1 cellular context compared by ENCODE assay signal in genomic region chr18:158128-159036, GRCh38.
TF ChIP-seq lines count a peak whose summit lies in the region.

Gene USP14, plus strand, starts transcription at chr18:158557. Its CDS starts 142 bp downstream, at chr18:158699.

TF ChIP-seq in K562, 482 proteins besides CTCF, POLR2A, EP300 and RAD21 (continued from another document and continues in another):
- TF ChIP-seq ZNF639 (CRISPR knock-in tag; conservative IDR thresholded peaks at IDR 0.05 in 1 of 2, IDR thresholded peaks at IDR 0.05 in 1 of 2): peak in 1 of 2 experiments; percentile 94; a peak in 3 of 4 replicates
- peak; percentile 73; the same call in 1 of the 2 replicates for TF ChIP-seq ZBTB2 (IDR thresholded peaks at IDR 0.05)
- peak; percentile 94 for TF ChIP-seq CTBP1 (IDR thresholded peaks at IDR 0.05; ENCODE audit: borderline replicate concordance)
- peak; percentile 68 for TF ChIP-seq NUFIP1 (IDR thresholded peaks at IDR 0.05; ENCODE audit: partially characterized antibody)
- peak; percentile 72 for TF ChIP-seq TBP (optimal IDR thresholded peaks at IDR 0.05; ENCODE audit: low read depth, low read length)
- TF ChIP-seq HOXB6 (CRISPR knock-in tag; IDR thresholded peaks at IDR 0.05; ENCODE audit: borderline replicate concordance): no peak
- no peak for TF ChIP-seq ETV6 (IDR thresholded peaks at IDR 0.05; ENCODE audit: borderline replicate concordance in 1 of 2, low read depth in 2 of 2, low read length in 1 of 2)
- TF ChIP-seq ETV6 (CRISPR knock-in tag; IDR thresholded peaks at IDR 0.05; ENCODE audit: borderline replicate concordance): peak; percentile 94
- no peak for TF ChIP-seq CEBPZ (IDR thresholded peaks at IDR 0.05; ENCODE audit: borderline replicate concordance, low read depth, low read length)
- peak; percentile 43; the same call in 1 of the 2 replicates for TF ChIP-seq THAP12 (CRISPR knock-in tag; IDR thresholded peaks at IDR 0.05)
- TF ChIP-seq EGR1 (conservative IDR thresholded peaks at IDR 0.05): no peak
- TF ChIP-seq PATZ1 (CRISPR knock-in tag; IDR thresholded peaks at IDR 0.05; ENCODE audit: borderline replicate concordance): no peak
- no peak for TF ChIP-seq NCOA1 (IDR thresholded peaks at IDR 0.05; ENCODE audit: low read depth)
- TF ChIP-seq MTF1 (CRISPR knock-in tag; IDR thresholded peaks at IDR 0.05; ENCODE audit: borderline replicate concordance): no peak
- no peak for TF ChIP-seq KLF16 (IDR thresholded peaks at IDR 0.05)
- TF ChIP-seq PHTF2 (CRISPR knock-in tag; IDR thresholded peaks at IDR 0.05): no peak
- TF ChIP-seq POLR2B (IDR thresholded peaks at IDR 0.05; ENCODE audit: low read depth, partially characterized antibody): peak; percentile 24
- TF ChIP-seq CBX8 (IDR thresholded peaks at IDR 0.05; ENCODE audit: borderline replicate concordance, extremely low read depth, low read depth, low read length, poor library complexity, severe bottlenecking): no peak
- TF ChIP-seq MCM2 (IDR thresholded peaks at IDR 0.05; ENCODE audit: low read depth): no peak
- TF ChIP-seq ZNF586 (CRISPR knock-in tag; conservative IDR thresholded peaks at IDR 0.05): no peak
- TF ChIP-seq SRSF7 (optimal IDR thresholded peaks at IDR 0.05; ENCODE audit: low read depth, low read length): no peak
- peak; percentile 89 for TF ChIP-seq SP1 (CRISPR knock-in tag; IDR thresholded peaks at IDR 0.05)
- peak; percentile 39; the same call in 1 of the 2 replicates for TF ChIP-seq ILF3 (IDR thresholded peaks at IDR 0.05; ENCODE audit: borderline replicate concordance)
- TF ChIP-seq MGA (IDR thresholded peaks at IDR 0.05): peak; percentile 100
- TF ChIP-seq MAZ (CRISPR knock-in tag; conservative IDR thresholded peaks at IDR 0.05 in 1 of 2, IDR thresholded peaks at IDR 0.05 in 1 of 2): peak; percentile 79 to 94
- TF ChIP-seq NFYB (IDR thresholded peaks at IDR 0.05; ENCODE audit: extremely low read depth, insufficient read length): peak; percentile 59
- no peak for TF ChIP-seq PYGO2 (tag; IDR thresholded peaks at IDR 0.05)
